In the genomic region with DNA sequence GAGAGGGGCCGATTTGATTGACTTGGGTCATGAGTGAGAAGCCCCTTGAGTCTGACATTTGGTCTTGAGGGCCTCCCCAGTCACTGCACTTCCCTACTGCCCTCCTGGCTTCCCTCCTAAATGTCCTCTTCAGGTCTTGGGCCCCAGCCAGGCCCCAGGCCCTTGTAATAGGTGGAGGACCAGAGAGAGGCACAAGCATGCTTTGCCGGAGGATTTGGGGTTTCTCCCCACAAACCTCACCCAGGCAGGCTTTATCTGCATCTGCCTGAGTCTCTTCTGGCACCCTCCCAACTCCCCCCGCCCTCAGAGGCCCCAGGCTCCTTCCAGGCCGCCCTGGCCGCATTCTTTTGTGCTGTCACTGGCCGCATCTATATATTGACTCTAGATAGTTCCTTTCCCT, we compare ENCODE assay signal across 22 cellular contexts.
DNase-seq lines count a peak whose midpoint lies in the region; ATAC-seq, FAIRE-seq and TF ChIP-seq lines count a peak whose summit lies in the region.
"Had no signal": no experiment of that assay in that cellular context is flagged by ENCODE, and none has a peak within 500 bp of the region (broad histone marks: within the 10 kb centered on the region; RNA-seq: fewer than 3 reads in every experiment).

No MANE protein-coding gene starts in this region.

- H3K9me2 ChIP-seq in GM23338 (ENCODE audit: insufficient read depth): no peaks in the 10 kb centered on the region

- H3K36me3 Mint-ChIP-seq in GM23338 (ENCODE audit: low read depth): no peaks in the 10 kb centered on the region; the same call in 2 of the 3 replicates

- intact Hi-C loops in testis (cut with DNase I; ENCODE audit: low total_unique reads): no loop called here

- no peak overlapping the region for H3K4me2 ChIP-seq in GM23338
- H3K4me2 ChIP-seq: KMS-11 had no signal

- H3K4me1 ChIP-seq in GM23338 (ENCODE audit: insufficient read depth) (no peaks in the 10 kb centered on the region), testis (no peaks in the 10 kb centered on the region)
- H3K4me1 ChIP-seq: Peyer's patch had no signal

- no peaks in the 10 kb centered on the region for H4K20me1 ChIP-seq in GM23338 (replicated peaks; ENCODE audit: insufficient read depth)

- peaks cover 13% of the 10 kb centered on the region for H3K4me1 Mint-ChIP-seq in GM23338

- H3K4me3 ChIP-seq in GM23338 (no peak overlapping the region), testis (no peak overlapping the region)
- H3K4me3 ChIP-seq: Peyer's patch had no signal

- no peaks in the 10 kb centered on the region for H3K27me3 ChIP-seq in GM23338 (ENCODE audit: insufficient read depth)
- no peaks in the 10 kb centered on the region for H3K27me3 ChIP-seq in testis
- H3K27me3 ChIP-seq: brain microvascular endothelial cell, Peyer's patch had no signal

- no peak overlapping the region; the same call in 1 of the 2 replicates for H3K27ac Mint-ChIP-seq in GM23338

- peak; percentile 58 for ATAC-seq in GM23338

- H3K9me3 ChIP-seq in testis: no peaks in the 10 kb centered on the region
- H3K9me3 ChIP-seq: Peyer's patch had no signal

- no peak overlapping the region for H3K4me3 Mint-ChIP-seq in GM23338
- H3K4me3 Mint-ChIP-seq: neural crest cell had no signal

- H3K79me2 ChIP-seq in GM23338 (replicated peaks; ENCODE audit: insufficient read depth): no peaks in the 10 kb centered on the region

- FAIRE-seq in frontal cortex (lab: Jason Lieb, UNC) (no peak), D721Med (lab: Jason Lieb, UNC) (no peak)
- FAIRE-seq: endometrium, keratinocyte, TTC549 had no signal

- 67 to 78% methylated on average over 5 to 6 of the region's 6 CpGs for WGBS in testis, 2 donors

- H3K27ac ChIP-seq in GM23338 (ENCODE audit: low read depth) (no peak overlapping the region), testis (no peak overlapping the region)
- H3K27ac ChIP-seq: brain microvascular endothelial cell, KMS-11, Peyer's patch had no signal

- H2AFZ ChIP-seq in GM23338: no peak overlapping the region

- no peak for TF ChIP-seq CTCF in GM23338 (conservative IDR thresholded peaks at IDR 0.05; ENCODE audit: low read depth in 2 of 2)
- no peak for TF ChIP-seq CTCF in testis (IDR thresholded peaks at IDR 0.05)
- no peak for TF ChIP-seq CTCF in D721Med (IDR thresholded peaks at IDR 0.05; ENCODE audit: insufficient read depth, missing control alignments)

- no peaks in the 10 kb centered on the region for H3K9me3 Mint-ChIP-seq in GM23338
- H3K9me3 Mint-ChIP-seq: neural crest cell had no signal

- peaks cover 5% of the 10 kb centered on the region for H3K27me3 Mint-ChIP-seq in GM23338 (ENCODE audit: insufficient read depth, low read depth, poor library complexity)

- DNase-seq in GM23338 (ENCODE audit: low spot score): peak; percentile 34
- peak; percentile 72 for DNase-seq in OCI-M1 (lab: John Stamatoyannopoulos, UW)
- DNase-seq in iPS-NIHi7 (ENCODE audit: extremely low spot score): peak; percentile 27
- peak; percentile 48 for DNase-seq in retina
- no peak for DNase-seq in frontal cortex (ENCODE audit: low spot score in 2 of 2)
- no peak for DNase-seq in testis
- DNase-seq in D721Med (ENCODE audit: insufficient read length, low spot score): no peak
- DNase-seq: activated CD4-positive, alpha-beta T cell treated with anti-CD3 and anti-CD28 coated beads, Interleukin-2, amount 50 U/mL, for 1 hour; activated CD8-positive, alpha-beta memory T cell treated with anti-CD3 and anti-CD28 coated beads, Interleukin-2, amount 50 U/mL, for 48 hours; activated effector memory CD4-positive, alpha-beta T cell treated with anti-CD3 and anti-CD28 coated beads, Interleukin-2, amount 50 U/mL, for 16 hours; AML-193; brain microvascular endothelial cell; cortex of kidney; GOT3; NCI-H1105 treated with DMSO at 0.1 percent for 48 hours; NCI-H748 treated with DMSO at 0.1 percent for 48 hours; Peyer's patch had no signal

- H3K36me3 ChIP-seq in GM23338 (ENCODE audit: insufficient read depth) (no peaks in the 10 kb centered on the region), testis (ENCODE audit: low read depth, missing control alignments) (no peaks in the 10 kb centered on the region)
- H3K36me3 ChIP-seq: brain microvascular endothelial cell, Peyer's patch had no signal

- no peaks in the 10 kb centered on the region for H3F3A ChIP-seq in GM23338 (replicated peaks; ENCODE audit: low read depth)

- TF ChIP-seq POLR2A in testis (IDR thresholded peaks at IDR 0.05): no peak

TF ChIP-seq in GM23338, 12 proteins besides CTCF, POLR2A, EP300 and RAD21 (continues in another document):
- TF ChIP-seq EZH2phosphoT487 (IDR thresholded peaks at IDR 0.05; ENCODE audit: unreplicated experiment) (no peak), ZNF114 (CRISPR knock-in tag; IDR thresholded peaks at IDR 0.05) (no peak), STAT1 (IDR thresholded peaks at IDR 0.05; ENCODE audit: unreplicated experiment) (no peak), POLR2AphosphoS5 (IDR thresholded peaks at IDR 0.05; ENCODE audit: low read depth) (no peak), EZH2 (IDR thresholded peaks at IDR 0.05; ENCODE audit: low read depth, unreplicated experiment) (no peak), CREB1 (CRISPR knock-in tag; IDR thresholded peaks at IDR 0.05; ENCODE audit: low read depth) (no peak), ZNF331 (CRISPR knock-in tag; IDR thresholded peaks at IDR 0.05; ENCODE audit: low read depth) (no peak), NANOG (IDR thresholded peaks at IDR 0.05; ENCODE audit: borderline replicate concordance) (no peak), JUNB (IDR thresholded peaks at IDR 0.05; ENCODE audit: unreplicated experiment) (no peak)
- TF ChIP-seq, protein P1, sequence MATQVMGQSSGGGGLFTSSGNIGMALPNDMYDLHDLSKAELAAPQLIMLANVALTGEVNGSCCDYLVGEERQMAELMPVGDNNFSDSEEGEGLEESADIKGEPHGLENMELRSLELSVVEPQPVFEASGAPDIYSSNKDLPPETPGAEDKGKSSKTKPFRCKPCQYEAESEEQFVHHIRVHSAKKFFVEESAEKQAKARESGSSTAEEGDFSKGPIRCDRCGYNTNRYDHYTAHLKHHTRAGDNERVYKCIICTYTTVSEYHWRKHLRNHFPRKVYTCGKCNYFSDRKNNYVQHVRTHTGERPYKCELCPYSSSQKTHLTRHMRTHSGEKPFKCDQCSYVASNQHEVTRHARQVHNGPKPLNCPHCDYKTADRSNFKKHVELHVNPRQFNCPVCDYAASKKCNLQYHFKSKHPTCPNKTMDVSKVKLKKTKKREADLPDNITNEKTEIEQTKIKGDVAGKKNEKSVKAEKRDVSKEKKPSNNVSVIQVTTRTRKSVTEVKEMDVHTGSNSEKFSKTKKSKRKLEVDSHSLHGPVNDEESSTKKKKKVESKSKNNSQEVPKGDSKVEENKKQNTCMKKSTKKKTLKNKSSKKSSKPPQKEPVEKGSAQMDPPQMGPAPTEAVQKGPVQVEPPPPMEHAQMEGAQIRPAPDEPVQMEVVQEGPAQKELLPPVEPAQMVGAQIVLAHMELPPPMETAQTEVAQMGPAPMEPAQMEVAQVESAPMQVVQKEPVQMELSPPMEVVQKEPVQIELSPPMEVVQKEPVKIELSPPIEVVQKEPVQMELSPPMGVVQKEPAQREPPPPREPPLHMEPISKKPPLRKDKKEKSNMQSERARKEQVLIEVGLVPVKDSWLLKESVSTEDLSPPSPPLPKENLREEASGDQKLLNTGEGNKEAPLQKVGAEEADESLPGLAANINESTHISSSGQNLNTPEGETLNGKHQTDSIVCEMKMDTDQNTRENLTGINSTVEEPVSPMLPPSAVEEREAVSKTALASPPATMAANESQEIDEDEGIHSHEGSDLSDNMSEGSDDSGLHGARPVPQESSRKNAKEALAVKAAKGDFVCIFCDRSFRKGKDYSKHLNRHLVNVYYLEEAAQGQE (IDR thresholded peaks at IDR 0.05; ENCODE audit: unreplicated experiment): no peak
- TF ChIP-seq, protein P2, sequence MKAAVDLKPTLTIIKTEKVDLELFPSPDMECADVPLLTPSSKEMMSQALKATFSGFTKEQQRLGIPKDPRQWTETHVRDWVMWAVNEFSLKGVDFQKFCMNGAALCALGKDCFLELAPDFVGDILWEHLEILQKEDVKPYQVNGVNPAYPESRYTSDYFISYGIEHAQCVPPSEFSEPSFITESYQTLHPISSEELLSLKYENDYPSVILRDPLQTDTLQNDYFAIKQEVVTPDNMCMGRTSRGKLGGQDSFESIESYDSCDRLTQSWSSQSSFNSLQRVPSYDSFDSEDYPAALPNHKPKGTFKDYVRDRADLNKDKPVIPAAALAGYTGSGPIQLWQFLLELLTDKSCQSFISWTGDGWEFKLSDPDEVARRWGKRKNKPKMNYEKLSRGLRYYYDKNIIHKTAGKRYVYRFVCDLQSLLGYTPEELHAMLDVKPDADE (IDR thresholded peaks at IDR 0.05): no peak

Comparison
In these comparisons a context has a peak if more than half of its experiments do, and no peak if none do; other contexts are left out.
1. DNase-seq: peak in GM23338 (single experiment), OCI-M1 (single experiment), iPS-NIHi7 (single experiment) and retina (single experiment); none in frontal cortex (0 of 2), testis (single experiment) and D721Med (single experiment).